In the genomic region with DNA sequence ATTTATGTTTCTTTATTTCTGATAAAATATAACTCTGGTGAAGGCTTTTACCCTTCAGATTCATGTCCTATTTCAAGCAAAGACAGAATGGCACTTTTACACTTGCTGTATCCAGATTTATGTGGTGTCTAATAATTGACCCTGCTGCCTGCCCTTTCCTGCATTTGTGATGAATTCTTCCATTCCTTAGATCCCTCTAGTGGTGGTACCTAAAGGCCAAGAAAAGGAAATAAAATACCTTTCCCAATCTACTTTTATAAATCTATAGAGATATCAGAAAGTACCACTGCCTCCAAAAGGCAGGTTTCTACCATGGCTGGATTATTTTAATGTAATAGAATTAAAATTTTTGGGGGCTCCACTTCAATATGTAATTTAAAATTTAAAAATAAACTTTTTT, we compare ENCODE assay signal across 20 cellular contexts. TPM values are rescaled to one million over a fixed set of nuclear protein-coding genes. Genes with fewer than 3 reads are reported as not detected.
DNase-seq lines count a peak whose midpoint lies in the region; ATAC-seq, FAIRE-seq and TF ChIP-seq lines count a peak whose summit lies in the region.
"Had no signal": no experiment of that assay in that cellular context is flagged by ENCODE, and none has a peak within 500 bp of the region (broad histone marks: within the 10 kb centered on the region; RNA-seq: fewer than 3 reads in every experiment).

No MANE protein-coding gene starts in this region.

- no peak overlapping the region for H3K4me2 ChIP-seq in keratinocyte (ENCODE audit: control insufficient read depth, extremely low read depth, insufficient read depth, low read depth, low read length)

- TF ChIP-seq POLR2A in transverse colon (IDR thresholded peaks at IDR 0.05), result no peak

- no peak for FAIRE-seq in keratinocyte (lab: Jason Lieb, UNC)
- FAIRE-seq: G401.6, urothelium cell line had no signal

- peaks cover 4% of the 10 kb centered on the region for H3K4me1 ChIP-seq in keratinocyte (ENCODE audit: control insufficient read depth, extremely low read depth, insufficient read depth, low read length)
- H3K4me1 ChIP-seq in transverse colon, result no peaks in the 10 kb centered on the region

- no peak overlapping the region for H3K27ac Mint-ChIP-seq in activated CD4-positive, alpha-beta T cell treated with anti-CD3 and anti-CD28 coated beads, Interleukin-2, amount 10 ng/mL, durations not matched to agents 7 days and 5 days
- H3K27ac Mint-ChIP-seq: activated CD8-positive, alpha-beta T cell treated with anti-CD3 and anti-CD28 coated beads, Interleukin-2, amount 10 ng/mL, durations not matched to agents 7 days and 5 days; activated T-helper 2 cell treated with anti-CD3 and anti-CD28 coated beads, Interferon-gamma antibody, Interleukin-2, Interleukin-4, amounts not matched to agents 10 μg/mL and 5 μg/mL and 100 μg/mL, durations not matched to agents 14 hours and 24 hours and 36 hours; CD4-positive, CD25-positive, alpha-beta regulatory T cell; stimulated activated naive B cell treated with anti-CD40 and anti-IgM and Interleukin-4, amounts not matched to agents 10 μg/mL and 1 μg/mL and 100 μg/mL, for 72 hours had no signal

- ATAC-seq in GM18520 (IDR thresholded peaks at IDR 0.05; ENCODE audit: unreplicated experiment) (no peak), HG02763 (IDR thresholded peaks at IDR 0.05; ENCODE audit: unreplicated experiment) (no peak)
- ATAC-seq: activated CD8-positive, alpha-beta T cell treated with anti-CD3 and anti-CD28 coated beads, Interleukin-2, amount 10 ng/mL, durations not matched to agents 7 days and 5 days; stimulated activated naive B cell treated with anti-CD40 and anti-IgM and Interleukin-4, amounts not matched to agents 10 μg/mL and 1 μg/mL and 100 μg/mL, for 72 hours had no signal

- no peak overlapping the region for H3K27ac ChIP-seq in keratinocyte (ENCODE audit: control insufficient read depth, insufficient read depth, low read length)
- no peak overlapping the region for H3K27ac ChIP-seq in transverse colon
- H3K27ac ChIP-seq: dorsolateral prefrontal cortex, neutrophil had no signal

- no peaks in the 10 kb centered on the region for H3K9me3 Mint-ChIP-seq in activated CD4-positive, alpha-beta T cell treated with anti-CD3 and anti-CD28 coated beads, Interleukin-2, amount 10 ng/mL, durations not matched to agents 7 days and 5 days
- H3K9me3 Mint-ChIP-seq: activated T-helper 2 cell treated with anti-CD3 and anti-CD28 coated beads, Interferon-gamma antibody, Interleukin-2, Interleukin-4, amounts not matched to agents 10 μg/mL and 5 μg/mL and 100 μg/mL, durations not matched to agents 14 hours and 24 hours and 36 hours; stimulated activated naive B cell treated with anti-CD40 and anti-IgM and Interleukin-4, amounts not matched to agents 10 μg/mL and 1 μg/mL and 100 μg/mL, for 72 hours had no signal

- dilution Hi-C loops in keratinocyte (cut with MboI; ENCODE audit: extremely low pct_ligation_motif_present, low sequenced_read_pairs), result no loop called here

- TF ChIP-seq EP300 in transverse colon (IDR thresholded peaks at IDR 0.05; ENCODE audit: low read depth), result no peak

- no peaks in the 10 kb centered on the region for H3K4me1 Mint-ChIP-seq in activated CD4-positive, alpha-beta T cell treated with anti-CD3 and anti-CD28 coated beads, Interleukin-2, amount 10 ng/mL, durations not matched to agents 7 days and 5 days
- H3K4me1 Mint-ChIP-seq: CD4-positive, CD25-positive, alpha-beta regulatory T cell; stimulated activated naive B cell treated with anti-CD40 and anti-IgM and Interleukin-4, amounts not matched to agents 10 μg/mL and 1 μg/mL and 100 μg/mL, for 72 hours had no signal

- in situ Hi-C loops in astrocyte of the spinal cord (cut with HindIII; ENCODE audit: low sequenced_read_pairs), result no loop called here
- in situ Hi-C loops in transverse colon (cut with MboI; ENCODE audit: low pct_ligation_motif_present in 1 of 4, low pct_unique_long_range_greater_than_20kb in 1 of 4, low sequenced_read_pairs in 3 of 4), result no loop called here

- H3K9me3 ChIP-seq in keratinocyte (ENCODE audit: control insufficient read depth, low read depth, low read length) (no peaks in the 10 kb centered on the region), transverse colon (no peaks in the 10 kb centered on the region)
- H3K9me3 ChIP-seq: neutrophil had no signal

- H3K36me3 ChIP-seq in keratinocyte (ENCODE audit: control insufficient read depth in 2 of 2, extremely low read depth in 1 of 2, insufficient read depth in 2 of 2, low read length in 2 of 2), result no peaks in the 10 kb centered on the region
- no peaks in the 10 kb centered on the region for H3K36me3 ChIP-seq in transverse colon
- H3K36me3 ChIP-seq: neutrophil had no signal

- H3K79me2 ChIP-seq in keratinocyte (ENCODE audit: control insufficient read depth, insufficient read depth, low read length), result no peaks in the 10 kb centered on the region

- H3K4me3 ChIP-seq in astrocyte of the spinal cord (ENCODE audit: low read depth, low read length) (no peak overlapping the region), keratinocyte (ENCODE audit: control insufficient read depth in 2 of 3, extremely low read depth in 1 of 3, insufficient read depth in 2 of 3, low read depth in 1 of 3, low read length in 3 of 3) (no peak overlapping the region), transverse colon (no peak overlapping the region)
- H3K4me3 ChIP-seq: dorsolateral prefrontal cortex had no signal

- CTCF ChIA-PET in activated CD4-positive, alpha-beta T cell treated with anti-CD3 and anti-CD28 coated beads, Interleukin-2, amount 10 ng/mL, durations not matched to agents 7 days and 5 days (lab: Charles Lee), result no interaction called here

- H3K27me3 ChIP-seq in keratinocyte (ENCODE audit: control insufficient read depth, extremely low read depth, insufficient read depth, low read length), result no peaks in the 10 kb centered on the region
- H3K27me3 ChIP-seq in transverse colon, result no peaks in the 10 kb centered on the region
- H3K27me3 ChIP-seq: dorsolateral prefrontal cortex, neutrophil had no signal

- H3K9me1 ChIP-seq in keratinocyte (ENCODE audit: control insufficient read depth, extremely low read depth, insufficient read depth, low read length), result no peaks in the 10 kb centered on the region

- H4K20me1 ChIP-seq in keratinocyte (ENCODE audit: control insufficient read depth, extremely low read depth, insufficient read depth, low read length), result no peaks in the 10 kb centered on the region

- H3K9ac ChIP-seq in keratinocyte (ENCODE audit: control insufficient read depth, extremely low read depth, insufficient read depth, low read length), result no peak overlapping the region

- POLR2A ChIA-PET in activated CD4-positive, alpha-beta T cell treated with anti-CD3 and anti-CD28 coated beads, Interleukin-2, amount 10 ng/mL, durations not matched to agents 7 days and 5 days (lab: Charles Lee), result no interaction called here

- H3K36me3 Mint-ChIP-seq in activated CD4-positive, alpha-beta T cell treated with anti-CD3 and anti-CD28 coated beads, Interleukin-2, amount 10 ng/mL, durations not matched to agents 7 days and 5 days (ENCODE audit: low read depth), result no peaks in the 10 kb centered on the region
- H3K36me3 Mint-ChIP-seq: CD4-positive, CD25-positive, alpha-beta regulatory T cell had no signal

- no peaks in the 10 kb centered on the region for H3K27me3 Mint-ChIP-seq in activated CD4-positive, alpha-beta T cell treated with anti-CD3 and anti-CD28 coated beads, Interleukin-2, amount 10 ng/mL, durations not matched to agents 7 days and 5 days
- H3K27me3 Mint-ChIP-seq: CD4-positive, CD25-positive, alpha-beta regulatory T cell; stimulated activated naive B cell treated with anti-CD40 and anti-IgM and Interleukin-4, amounts not matched to agents 10 μg/mL and 1 μg/mL and 100 μg/mL, for 72 hours had no signal

- intact Hi-C loops in transverse colon (cut with DNase I; ENCODE audit: low total_unique reads), result no loop called here

- no peak overlapping the region for H2AFZ ChIP-seq in keratinocyte (ENCODE audit: control insufficient read depth, low read length)

- no peak for DNase-seq in AG09319 (ENCODE audit: extremely low read depth, low read depth)
- peak; percentile 13 for DNase-seq in HCEC 1CT
- DNase-seq in astrocyte of the spinal cord (ENCODE audit: low read depth, low spot score), result no peak
- no peak for DNase-seq in keratinocyte (ENCODE audit: low read depth, low spot score)
- DNase-seq in transverse colon, result no peak
- no peak for DNase-seq in activated CD4-positive, alpha-beta T cell treated with anti-CD3 and anti-CD28 coated beads, Interleukin-2, amount 10 ng/mL, durations not matched to agents 7 days and 5 days
- DNase-seq: activated CD8-positive, alpha-beta T cell treated with anti-CD3 and anti-CD28 coated beads, Interleukin-2, amount 10 ng/mL, durations not matched to agents 7 days and 5 days; amygdala; CD4-positive, CD25-positive, alpha-beta regulatory T cell; dorsolateral prefrontal cortex; mesenchymal stem cell; NCI-H187; stimulated activated naive B cell treated with anti-CD40 and anti-IgM and Interleukin-4, amounts not matched to agents 10 μg/mL and 1 μg/mL and 100 μg/mL, for 72 hours had no signal

- peak; percentile 35 for TF ChIP-seq CTCF in AG09319 (IDR thresholded peaks at IDR 0.05; ENCODE audit: low read depth, low read length)
- TF ChIP-seq CTCF in astrocyte of the spinal cord (IDR thresholded peaks at IDR 0.05; ENCODE audit: low read depth, low read length), result peak; percentile 50
- peak in 2 of 3 experiments; percentile 19 to 22 for TF ChIP-seq CTCF in keratinocyte (optimal IDR thresholded peaks at IDR 0.05 in 1 of 3, IDR thresholded peaks at IDR 0.05 in 1 of 3, conservative IDR thresholded peaks at IDR 0.05 in 1 of 3; ENCODE audit: extremely low read depth in 1 of 3, insufficient read depth in 2 of 3, low read length in 3 of 3)
- TF ChIP-seq CTCF in transverse colon (IDR thresholded peaks at IDR 0.05), result no peak

- H3K4me3 Mint-ChIP-seq in activated CD4-positive, alpha-beta T cell treated with anti-CD3 and anti-CD28 coated beads, Interleukin-2, amount 10 ng/mL, durations not matched to agents 7 days and 5 days, result no peak overlapping the region
- H3K4me3 Mint-ChIP-seq: activated CD8-positive, alpha-beta T cell treated with anti-CD3 and anti-CD28 coated beads, Interleukin-2, amount 10 ng/mL, durations not matched to agents 7 days and 5 days; CD4-positive, CD25-positive, alpha-beta regulatory T cell; stimulated activated naive B cell treated with anti-CD40 and anti-IgM and Interleukin-4, amounts not matched to agents 10 μg/mL and 1 μg/mL and 100 μg/mL, for 72 hours had no signal

RNA-seq across cellular contexts. Expression of gene CCDC81, which starts 34.2 kb away (rescaled TPM):
- 0.06 to 0.42 TPM (median 0.15 TPM) in 3 replicates for polyA plus RNA-seq in keratinocyte
- polyA plus RNA-seq in keratinocyte (2011; ENCODE audit: low read depth), result 0.35 TPM
- 0.05 and 0.07 TPM in 2 replicates for polyA plus RNA-seq in keratinocyte (2011; cell fraction: cytosol; rRNA removed)
- polyA plus RNA-seq in keratinocyte (2011; cell fraction: nucleus; rRNA removed), result 0.23 and 0.53 TPM in 2 replicates
- polyA plus RNA-seq in keratinocyte (2012; ENCODE audit: low replicate concordance), result 0.11 and 0.65 TPM in 2 replicates
- 0.10 to 1.4 TPM in 2 of 3 replicates, not detected in the other for polyA minus RNA-seq in keratinocyte
- not detected for polyA minus RNA-seq in keratinocyte (2011; cell fraction: cytosol; rRNA and poly(A)+ RNA removed)
- polyA minus RNA-seq in keratinocyte (2011; cell fraction: nucleus; rRNA and poly(A)+ RNA removed), result 0.63 and 1.6 TPM in 2 replicates
- under 1 TPM in 2 of 4 donors, not detected in 2; 0.41 to 0.64 TPM for total RNA-seq in transverse colon
- under 1 TPM; 0.64 to 0.94 TPM for total RNA-seq in activated CD4-positive, alpha-beta T cell treated with anti-CD3 and anti-CD28 coated beads, Interleukin-2, amount 10 ng/mL, durations not matched to agents 7 days and 5 days
- total RNA-seq: NCI-H460 had no signal
- polyA plus RNA-seq: CD4-positive, CD25-positive, alpha-beta regulatory T cell had no signal

Comparison
In these comparisons a context has a peak if more than half of its experiments do, and no peak if none do; other contexts are left out.
1. CTCF ChIP-seq: peak in AG09319 (single experiment), astrocyte of the spinal cord (single experiment) and keratinocyte (2 of 3); none in transverse colon (0 of 5).